Comparison of ENCODE assay signal across 8 cellular contexts in the genomic region with DNA sequence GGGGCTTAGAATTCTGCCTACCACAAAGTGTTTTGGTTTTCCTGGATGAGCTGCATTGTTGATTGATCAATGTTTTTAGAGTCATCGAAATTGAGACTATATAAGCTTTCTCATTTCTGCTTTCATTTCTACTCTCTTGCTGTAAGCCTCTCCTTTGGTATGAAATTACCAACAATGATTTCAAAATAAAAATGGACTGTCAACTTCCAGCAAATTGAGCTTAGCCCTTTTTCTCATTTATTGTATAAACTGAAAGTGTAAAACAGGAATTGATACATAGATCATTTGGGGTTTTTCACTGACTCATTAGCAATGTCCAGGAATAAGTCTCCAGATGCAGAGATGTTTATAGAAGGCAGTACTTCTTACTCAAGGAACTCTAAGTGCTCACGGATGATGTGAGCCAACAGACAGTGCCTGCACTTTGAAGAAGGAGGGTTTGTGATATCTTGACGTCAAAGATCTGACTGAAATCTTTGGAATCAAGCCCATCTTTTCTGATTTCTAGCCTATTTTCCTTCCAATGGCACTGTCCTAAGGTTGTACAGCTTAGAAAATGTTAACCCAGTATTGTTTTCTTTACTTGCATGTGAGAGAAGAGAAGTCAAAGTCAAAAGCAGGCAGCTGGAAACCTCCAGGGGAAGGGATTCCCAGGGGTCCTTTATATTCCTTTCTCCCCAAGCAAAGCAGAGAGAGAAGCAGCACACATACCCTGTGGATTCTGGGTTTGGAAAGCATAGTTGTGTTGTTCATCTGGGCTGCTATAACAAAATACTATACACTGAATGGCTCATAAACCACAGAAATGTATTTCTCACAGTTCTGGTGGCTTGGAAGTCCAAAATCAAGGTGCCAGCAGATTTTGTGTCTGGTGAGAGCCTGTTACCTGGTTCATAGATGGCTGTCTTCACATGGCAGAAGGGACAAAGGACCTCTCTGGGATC. TPM values are rescaled to one million over a fixed set of nuclear protein-coding genes. Genes with fewer than 3 reads are reported as not detected.
DNase-seq lines count a peak whose midpoint lies in the region; ATAC-seq and TF ChIP-seq lines count a peak whose summit lies in the region.

No MANE protein-coding gene starts in this region.

- in situ Hi-C loops in HAP-1 (cut with MboI; ENCODE audit: low sequenced_read_pairs) = no loop called here

- peaks cover 4 to 20% of the 10 kb centered on the region in 2 donors for H3K4me1 ChIP-seq in ascending aorta
- H3K4me1 ChIP-seq in HAP-1 = no peaks in the 10 kb centered on the region

- peak; percentile 53 for ATAC-seq in HG03066 (IDR thresholded peaks at IDR 0.05; ENCODE audit: low read depth, unreplicated experiment)

- H3K27ac ChIP-seq in ascending aorta = peak overlapping the region; percentile 32 to 42

- DNase-seq in NCI-H1694 treated with DMSO at 0.1 percent for 48 hours (lab: John Stamatoyannopoulos, UW) (peak; percentile 18), NCI-H1694 (lab: John Stamatoyannopoulos, UW) (no peak), ascending aorta (ENCODE audit: low spot score in 2 of 2) (no peak), skeletal muscle cell (ENCODE audit: low read depth) (peak; percentile 94), HAP-1 (ENCODE audit: low spot score in 2 of 2) (no peak), T-helper 9 cell (no peak), NCI-H2171 treated with DMSO at 0.1 percent for 48 hours (lab: John Stamatoyannopoulos, UW) (no peak)

- intact Hi-C loops in ascending aorta (cut with DNase I) = no loop called here

- H3K36me3 ChIP-seq in ascending aorta (no peaks in the 10 kb centered on the region), HAP-1 (replicated peaks) (no peaks in the 10 kb centered on the region)

- H3K27me3 ChIP-seq in ascending aorta (no peaks in the 10 kb centered on the region), HAP-1 (ENCODE audit: low read depth) (0 out of 2 replicates have a peak, but pooled peaks cover 3% of the 10 kb centered on the region)

- H3K4me3 ChIP-seq in ascending aorta = no peak overlapping the region
- no peak overlapping the region for H3K4me3 ChIP-seq in skeletal muscle cell (ENCODE audit: low read depth, low read length)
- no peak overlapping the region for H3K4me3 ChIP-seq in HAP-1

- TF ChIP-seq CTCF in ascending aorta (IDR thresholded peaks at IDR 0.05) = no peak

- H3K9me3 ChIP-seq in ascending aorta = no peaks in the 10 kb centered on the region
- H3K9me3 ChIP-seq in HAP-1 = no peaks in the 10 kb centered on the region

RNA-seq across cellular contexts. Expression of gene PCNX1, which starts 19.8 kb away (rescaled TPM):
- 73.1 TPM for total RNA-seq in ascending aorta

Comparison
In these comparisons a context has a peak if more than half of its experiments do, and no peak if none do; other contexts are left out.
1. DNase-seq: peak in NCI-H1694 treated with DMSO at 0.1 percent for 48 hours (single experiment) and skeletal muscle cell (single experiment); none in NCI-H1694 (single experiment), ascending aorta (0 of 2), HAP-1 (0 of 2), T-helper 9 cell (single experiment) and NCI-H2171 treated with DMSO at 0.1 percent for 48 hours (single experiment).